Comparison of ENCODE assay signal across 17 cellular contexts in genomic region chr16:9115277-9115676, GRCh38. TPM values are rescaled to one million over a fixed set of nuclear protein-coding genes. Genes with fewer than 3 reads are reported as not detected.
DNase-seq lines count a peak whose midpoint lies in the region; ATAC-seq and TF ChIP-seq lines count a peak whose summit lies in the region.
"Had no signal": no experiment of that assay in that cellular context is flagged by ENCODE, and none has a peak within 500 bp of the region (broad histone marks: within the 10 kb centered on the region; RNA-seq: fewer than 3 reads in every experiment).

No MANE protein-coding gene starts in this region.

- in situ Hi-C loops in brain microvascular endothelial cell (cut with HindIII; ENCODE audit: low pct_ligation_motif_present, low sequenced_read_pairs) (no loop called here), transverse colon (cut with MboI; ENCODE audit: low pct_ligation_motif_present in 1 of 4, low pct_unique_long_range_greater_than_20kb in 1 of 4, low sequenced_read_pairs in 3 of 4) (no loop called here)

- intact Hi-C loops in CD14-positive monocyte (cut with micrococcal nuclease): loop anchor here in 1 of 2 donors (10.0 kb wide), 1 partner anchor 480 kb away; no protein-coding TSS in a partner anchor
- intact Hi-C loops in transverse colon (cut with DNase I; ENCODE audit: low total_unique reads): no loop called here

- H3K9me3 Mint-ChIP-seq in CD14-positive monocyte: no peaks in the 10 kb centered on the region
- H3K9me3 Mint-ChIP-seq in IgD-negative memory B cell: no peaks in the 10 kb centered on the region
- H3K9me3 Mint-ChIP-seq in central memory CD8-positive, alpha-beta T cell: no peaks in the 10 kb centered on the region

- TF ChIP-seq POLR2A in transverse colon (IDR thresholded peaks at IDR 0.05): no peak

- peaks cover 67% of the 10 kb centered on the region for H3K4me1 Mint-ChIP-seq in CD14-positive monocyte
- peaks cover 51 to 66% (median 63%) of the 10 kb centered on the region in 3 donors for H3K4me1 Mint-ChIP-seq in IgD-negative memory B cell
- peaks cover 85% of the 10 kb centered on the region for H3K4me1 Mint-ChIP-seq in central memory CD8-positive, alpha-beta T cell

- H3K27me3 ChIP-seq in lung (ENCODE audit: control insufficient read depth, insufficient read depth) (no peaks in the 10 kb centered on the region), MG63 (no peaks in the 10 kb centered on the region), brain microvascular endothelial cell (replicated peaks) (no peaks in the 10 kb centered on the region), transverse colon (no peaks in the 10 kb centered on the region)

- H3K9me3 ChIP-seq in lung (ENCODE audit: control insufficient read depth in 2 of 2, insufficient read depth in 1 of 2, low read length in 1 of 2) (no peaks in the 10 kb centered on the region), MG63 (no peaks in the 10 kb centered on the region), transverse colon (no peaks in the 10 kb centered on the region)
- H3K9me3 ChIP-seq: thoracic aorta had no signal

- H3K4me3 ChIP-seq in lung (no peak overlapping the region), MG63 (no peak overlapping the region), brain microvascular endothelial cell (ENCODE audit: low read depth, low read length) (no peak overlapping the region), transverse colon (no peak overlapping the region)
- H3K4me3 ChIP-seq: thoracic aorta had no signal

- no peaks in the 10 kb centered on the region for H3K27me3 Mint-ChIP-seq in CD14-positive monocyte (ENCODE audit: low read depth in 3 of 3)
- no peaks in the 10 kb centered on the region for H3K27me3 Mint-ChIP-seq in IgD-negative memory B cell
- H3K27me3 Mint-ChIP-seq in central memory CD8-positive, alpha-beta T cell: no peaks in the 10 kb centered on the region
- H3K27me3 Mint-ChIP-seq: activated CD8-positive, alpha-beta memory T cell treated with anti-CD3 and anti-CD28 coated beads, Interleukin-2, amount 10 ng/mL, durations not matched to agents 7 days and 5 days had no signal

- ATAC-seq in central memory CD8-positive, alpha-beta T cell (replicated peaks; ENCODE audit: extremely low read depth, poor library complexity, severe bottlenecking): no peak
- ATAC-seq in lung (ENCODE audit: insufficient read depth, low FRiP score): no peak
- ATAC-seq: activated CD8-positive, alpha-beta memory T cell treated with anti-CD3 and anti-CD28 coated beads, Interleukin-2, amount 10 ng/mL, durations not matched to agents 7 days and 5 days had no signal

- no peak overlapping the region for H3K27ac ChIP-seq in lung (ENCODE audit: low read depth in 1 of 2, low read length in 1 of 2)
- H3K27ac ChIP-seq in brain microvascular endothelial cell: no peak overlapping the region
- no peak overlapping the region for H3K27ac ChIP-seq in transverse colon
- H3K27ac ChIP-seq: KMS-11, thoracic aorta had no signal

- peaks cover 7 to 9% of the 10 kb centered on the region in 2 donors for H3K36me3 ChIP-seq in lung (ENCODE audit: control insufficient read depth in 2 of 2, insufficient read depth in 2 of 2, low read length in 2 of 2)
- peaks cover 93% of the 10 kb centered on the region for H3K36me3 ChIP-seq in MG63
- H3K36me3 ChIP-seq in brain microvascular endothelial cell (replicated peaks): peaks cover 37% of the 10 kb centered on the region
- H3K36me3 ChIP-seq in transverse colon: peaks cover 0 to 13% (median 0%) of the 10 kb centered on the region in 4 donors
- H3K36me3 ChIP-seq: thoracic aorta had no signal

- H3K36me3 Mint-ChIP-seq in CD14-positive monocyte (peaks cover 71 to 84% of the 10 kb centered on the region in 2 donors), IgD-negative memory B cell (no peaks in the 10 kb centered on the region)
- H3K36me3 Mint-ChIP-seq in central memory CD8-positive, alpha-beta T cell (ENCODE audit: insufficient read depth): peaks cover 56% of the 10 kb centered on the region

- no peak for DNase-seq in CD14-positive monocyte (ENCODE audit: low spot score)
- DNase-seq in central memory CD8-positive, alpha-beta T cell (ENCODE audit: low spot score in 2 of 2): no peak
- DNase-seq in lung (ENCODE audit: low spot score): peak; percentile 7
- DNase-seq in MG63: no peak
- no peak for DNase-seq in brain microvascular endothelial cell
- no peak for DNase-seq in transverse colon
- DNase-seq in HUDEP-2 (lab: John Stamatoyannopoulos, UW; ENCODE audit: unreplicated experiment in 76 of 76): no peak
- DNase-seq: activated naive CD4-positive, alpha-beta T cell treated with anti-CD3 and anti-CD28 coated beads, Interleukin-2, amount 50 U/mL, for 16 hours; DMS53; NCI-H187 treated with DMSO at 0.1 percent for 48 hours; NCI-H748 treated with DMSO at 0.1 percent for 48 hours; posterior cingulate gyrus; Right ventricle myocardium superior had no signal

- TF ChIP-seq CTCF in CD14-positive monocyte (IDR thresholded peaks at IDR 0.05) (no peak), lung (IDR thresholded peaks at IDR 0.05; ENCODE audit: control extremely low read depth, extremely low read depth) (no peak), brain microvascular endothelial cell (IDR thresholded peaks at IDR 0.05; ENCODE audit: low read depth, low read length, missing control alignments) (no peak), transverse colon (IDR thresholded peaks at IDR 0.05) (no peak)

- no peak for TF ChIP-seq EP300 in transverse colon (IDR thresholded peaks at IDR 0.05; ENCODE audit: low read depth)

- H3K27ac Mint-ChIP-seq in CD14-positive monocyte (peak overlapping the region in 5 of 7 donors; percentile 47 to 87 (median 69)), IgD-negative memory B cell (peak overlapping the region; percentile 22 to 86 (median 23))
- H3K27ac Mint-ChIP-seq in central memory CD8-positive, alpha-beta T cell (ENCODE audit: low read depth): peak overlapping the region; percentile 91

- no peak overlapping the region for H3K4me3 Mint-ChIP-seq in CD14-positive monocyte
- no peak overlapping the region for H3K4me3 Mint-ChIP-seq in IgD-negative memory B cell
- no peak overlapping the region for H3K4me3 Mint-ChIP-seq in central memory CD8-positive, alpha-beta T cell
- H3K4me3 Mint-ChIP-seq: activated CD8-positive, alpha-beta memory T cell treated with anti-CD3 and anti-CD28 coated beads, Interleukin-2, amount 10 ng/mL, durations not matched to agents 7 days and 5 days had no signal

- WGBS in lung, 2 donors: 67 to 87% methylated on average over 3 of the region's 3 CpGs
- WGBS in transverse colon (ENCODE audit: low coverage in 1 of 2), 2 donors: 88 to 93% methylated on average over 3 of the region's 3 CpGs

- peaks cover 15 to 43% of the 10 kb centered on the region in 2 donors for H3K4me1 ChIP-seq in lung (ENCODE audit: control insufficient read depth in 2 of 2, insufficient read depth in 2 of 2, low read length in 2 of 2)
- peaks cover 17 to 60% (median 31%) of the 10 kb centered on the region in 4 donors for H3K4me1 ChIP-seq in transverse colon

RNA-seq across cellular contexts. Expression of gene HAPSTR1, which starts 23.8 kb away (rescaled TPM):
- 10 to 100 TPM in 1 of 2 donors, 1 to 10 TPM in 1; 7.2 to 11.1 TPM for polyA plus RNA-seq in CD14-positive monocyte
- polyA plus RNA-seq in IgD-negative memory B cell: 20.2 TPM
- 10 to 100 TPM; 62.7 to 81.7 TPM for total RNA-seq in lung
- 10 to 100 TPM; 10.1 to 18.5 TPM for polyA plus RNA-seq in lung
- 41.4 and 44.3 TPM in 2 replicates for total RNA-seq in MG63 (2014; rRNA removed; shearing (Covaris generic); ENCODE audit: low replicate concordance)
- 10 to 100 TPM; 41.4 to 68.5 (median 58.4) TPM for total RNA-seq in transverse colon

Comparison
In these comparisons a context has a peak if more than half of its experiments do, and no peak if none do; other contexts are left out.
1. H3K27ac Mint-ChIP-seq: peak in every context shown above with its lines; median percentile 91 in central memory CD8-positive, alpha-beta T cell; 69 in CD14-positive monocyte; 23 in IgD-negative memory B cell.